1 cellular context compared by ENCODE assay signal in genomic region chr15:91853968-91854943, GRCh38.
TF ChIP-seq lines count a peak whose summit lies in the region.

No MANE protein-coding gene starts in this region.

TF ChIP-seq in GM23338, 12 proteins besides CTCF, POLR2A, EP300 and RAD21 (continued from another document):
- TF ChIP-seq, protein P1, sequence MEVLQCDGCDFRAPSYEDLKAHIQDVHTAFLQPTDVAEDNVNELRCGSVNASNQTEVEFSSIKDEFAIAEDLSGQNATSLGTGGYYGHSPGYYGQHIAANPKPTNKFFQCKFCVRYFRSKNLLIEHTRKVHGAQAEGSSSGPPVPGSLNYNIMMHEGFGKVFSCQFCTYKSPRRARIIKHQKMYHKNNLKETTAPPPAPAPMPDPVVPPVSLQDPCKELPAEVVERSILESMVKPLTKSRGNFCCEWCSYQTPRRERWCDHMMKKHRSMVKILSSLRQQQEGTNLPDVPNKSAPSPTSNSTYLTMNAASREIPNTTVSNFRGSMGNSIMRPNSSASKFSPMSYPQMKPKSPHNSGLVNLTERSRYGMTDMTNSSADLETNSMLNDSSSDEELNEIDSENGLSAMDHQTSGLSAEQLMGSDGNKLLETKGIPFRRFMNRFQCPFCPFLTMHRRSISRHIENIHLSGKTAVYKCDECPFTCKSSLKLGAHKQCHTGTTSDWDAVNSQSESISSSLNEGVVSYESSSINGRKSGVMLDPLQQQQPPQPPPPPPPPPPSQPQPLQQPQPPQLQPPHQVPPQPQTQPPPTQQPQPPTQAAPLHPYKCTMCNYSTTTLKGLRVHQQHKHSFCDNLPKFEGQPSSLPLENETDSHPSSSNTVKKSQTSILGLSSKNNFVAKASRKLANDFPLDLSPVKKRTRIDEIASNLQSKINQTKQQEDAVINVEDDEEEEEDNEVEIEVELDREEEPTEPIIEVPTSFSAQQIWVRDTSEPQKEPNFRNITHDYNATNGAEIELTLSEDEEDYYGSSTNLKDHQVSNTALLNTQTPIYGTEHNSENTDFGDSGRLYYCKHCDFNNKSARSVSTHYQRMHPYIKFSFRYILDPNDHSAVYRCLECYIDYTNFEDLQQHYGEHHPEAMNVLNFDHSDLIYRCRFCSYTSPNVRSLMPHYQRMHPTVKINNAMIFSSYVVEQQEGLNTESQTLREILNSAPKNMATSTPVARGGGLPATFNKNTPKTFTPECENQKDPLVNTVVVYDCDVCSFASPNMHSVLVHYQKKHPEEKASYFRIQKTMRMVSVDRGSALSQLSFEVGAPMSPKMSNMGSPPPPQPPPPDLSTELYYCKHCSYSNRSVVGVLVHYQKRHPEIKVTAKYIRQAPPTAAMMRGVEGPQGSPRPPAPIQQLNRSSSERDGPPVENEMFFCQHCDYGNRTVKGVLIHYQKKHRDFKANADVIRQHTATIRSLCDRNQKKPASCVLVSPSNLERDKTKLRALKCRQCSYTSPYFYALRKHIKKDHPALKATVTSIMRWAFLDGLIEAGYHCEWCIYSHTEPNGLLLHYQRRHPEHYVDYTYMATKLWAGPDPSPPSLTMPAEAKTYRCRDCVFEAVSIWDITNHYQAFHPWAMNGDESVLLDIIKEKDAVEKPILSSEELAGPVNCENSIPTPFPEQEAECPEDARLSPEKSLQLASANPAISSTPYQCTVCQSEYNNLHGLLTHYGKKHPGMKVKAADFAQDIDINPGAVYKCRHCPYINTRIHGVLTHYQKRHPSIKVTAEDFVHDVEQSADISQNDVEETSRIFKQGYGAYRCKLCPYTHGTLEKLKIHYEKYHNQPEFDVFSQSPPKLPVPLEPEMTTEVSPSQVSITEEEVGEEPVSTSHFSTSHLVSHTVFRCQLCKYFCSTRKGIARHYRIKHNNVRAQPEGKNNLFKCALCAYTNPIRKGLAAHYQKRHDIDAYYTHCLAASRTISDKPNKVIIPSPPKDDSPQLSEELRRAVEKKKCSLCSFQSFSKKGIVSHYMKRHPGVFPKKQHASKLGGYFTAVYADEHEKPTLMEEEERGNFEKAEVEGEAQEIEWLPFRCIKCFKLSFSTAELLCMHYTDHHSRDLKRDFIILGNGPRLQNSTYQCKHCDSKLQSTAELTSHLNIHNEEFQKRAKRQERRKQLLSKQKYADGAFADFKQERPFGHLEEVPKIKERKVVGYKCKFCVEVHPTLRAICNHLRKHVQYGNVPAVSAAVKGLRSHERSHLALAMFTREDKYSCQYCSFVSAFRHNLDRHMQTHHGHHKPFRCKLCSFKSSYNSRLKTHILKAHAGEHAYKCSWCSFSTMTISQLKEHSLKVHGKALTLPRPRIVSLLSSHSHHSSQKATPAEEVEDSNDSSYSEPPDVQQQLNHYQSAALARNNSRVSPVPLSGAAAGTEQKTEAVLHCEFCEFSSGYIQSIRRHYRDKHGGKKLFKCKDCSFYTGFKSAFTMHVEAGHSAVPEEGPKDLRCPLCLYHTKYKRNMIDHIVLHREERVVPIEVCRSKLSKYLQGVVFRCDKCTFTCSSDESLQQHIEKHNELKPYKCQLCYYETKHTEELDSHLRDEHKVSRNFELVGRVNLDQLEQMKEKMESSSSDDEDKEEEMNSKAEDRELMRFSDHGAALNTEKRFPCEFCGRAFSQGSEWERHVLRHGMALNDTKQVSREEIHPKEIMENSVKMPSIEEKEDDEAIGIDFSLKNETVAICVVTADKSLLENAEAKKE (CRISPR knock-in tag; IDR thresholded peaks at IDR 0.05): no peak
- TF ChIP-seq STAT1 (IDR thresholded peaks at IDR 0.05; ENCODE audit: unreplicated experiment): no peak
